8 cellular contexts compared by ENCODE assay signal in the genomic region with DNA sequence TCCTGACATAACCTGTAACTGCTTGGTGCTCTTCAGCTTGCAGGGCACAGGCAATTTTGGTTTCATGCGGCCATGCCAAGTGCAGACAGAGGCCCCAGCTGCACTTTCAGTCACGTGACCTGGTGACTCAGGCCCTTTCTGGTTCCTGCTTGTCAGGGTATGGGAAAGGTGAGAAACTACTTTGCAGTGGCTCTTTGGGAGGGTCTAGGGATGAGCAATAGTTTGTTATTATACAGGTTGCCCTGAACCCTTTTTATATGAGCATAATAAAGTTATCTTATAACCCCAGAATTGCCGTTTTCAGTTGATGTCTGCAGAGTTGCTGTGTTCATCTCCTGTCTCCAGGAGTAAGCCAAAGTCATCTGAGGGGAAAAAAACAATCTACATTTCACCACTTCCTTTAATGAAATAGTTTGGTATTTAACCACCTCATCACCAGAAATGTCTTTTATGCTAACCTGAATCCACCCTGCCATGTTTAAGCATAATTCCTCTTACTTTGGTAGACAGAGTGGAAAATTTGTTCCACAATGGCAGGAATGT. TPM values are rescaled to one million over a fixed set of nuclear protein-coding genes. Genes with fewer than 3 reads are reported as not detected.
DNase-seq lines count a peak whose midpoint lies in the region; ATAC-seq and TF ChIP-seq lines count a peak whose summit lies in the region.

No MANE protein-coding gene starts in this region.

- H2BK15ac ChIP-seq in mesenchymal stem cell (ENCODE audit: low read depth, poor library complexity, severe bottlenecking), result no peak overlapping the region

- H4K8ac ChIP-seq in mesenchymal stem cell (ENCODE audit: low read length), result peak overlapping the region; percentile 52

- H3K4ac ChIP-seq in mesenchymal stem cell (ENCODE audit: low read depth in 1 of 2, low read length in 2 of 2), result no peak overlapping the region

- DNase-seq in Karpas-422, result peak; percentile 61
- DNase-seq in cardiac fibroblast (ENCODE audit: low read depth in 2 of 2), result peak; percentile 80 to 86
- DNase-seq in mesenchymal stem cell, result peak; percentile 54
- DNase-seq in stimulated activated naive B cell treated with anti-CD40 and anti-IgM and Interleukin-4, amounts not matched to agents 10 μg/mL and 1 μg/mL and 100 μg/mL, for 72 hours, result peak; percentile 61
- no peak for DNase-seq in NCI-H1930 (lab: John Stamatoyannopoulos, UW)

- H2BK12ac ChIP-seq in mesenchymal stem cell (ENCODE audit: low read length in 2 of 2), result no peak overlapping the region

- H2AK5ac ChIP-seq in mesenchymal stem cell (ENCODE audit: low read length, severe bottlenecking), result no peak overlapping the region

- no peaks in the 10 kb centered on the region for H3K9me3 ChIP-seq in Karpas-422 (ENCODE audit: low read length)
- H3K9me3 ChIP-seq in mesenchymal stem cell (ENCODE audit: control insufficient read depth, low read length), result peaks cover 6% of the 10 kb centered on the region

- H3K4me3 Mint-ChIP-seq in stimulated activated naive B cell treated with anti-CD40 and anti-IgM and Interleukin-4, amounts not matched to agents 10 μg/mL and 1 μg/mL and 100 μg/mL, for 72 hours, result no peak overlapping the region

- H4K91ac ChIP-seq in mesenchymal stem cell (ENCODE audit: low read length), result no peak overlapping the region

- no peaks in the 10 kb centered on the region for H3K9me2 ChIP-seq in Karpas-422 (replicated peaks; ENCODE audit: insufficient read depth, low read length)

- no peak overlapping the region for H3K27ac Mint-ChIP-seq in stimulated activated naive B cell treated with anti-CD40 and anti-IgM and Interleukin-4, amounts not matched to agents 10 μg/mL and 1 μg/mL and 100 μg/mL, for 72 hours

- no peak overlapping the region for H3K18ac ChIP-seq in mesenchymal stem cell (ENCODE audit: low read depth in 1 of 2, low read length in 2 of 2)

- H2BK5ac ChIP-seq in mesenchymal stem cell (ENCODE audit: low read depth, low read length, poor library complexity, severe bottlenecking), result no peak overlapping the region

- H3K4me2 ChIP-seq in Karpas-422 (ENCODE audit: low read depth, low read length, poor library complexity, severe bottlenecking) (no peak overlapping the region), mesenchymal stem cell (ENCODE audit: low read length, poor library complexity, severe bottlenecking) (no peak overlapping the region)

- H3K23ac ChIP-seq in mesenchymal stem cell (ENCODE audit: low read length in 2 of 2), result no peak overlapping the region

- H2BK120ac ChIP-seq in mesenchymal stem cell (ENCODE audit: low read depth, low read length), result no peak overlapping the region

- H3K36me3 ChIP-seq in Karpas-422 (ENCODE audit: insufficient read depth, low read length) (no peaks in the 10 kb centered on the region), mesenchymal stem cell (ENCODE audit: control insufficient read depth in 1 of 2, insufficient read depth in 2 of 2, low read depth in 1 of 2, low read length in 2 of 2) (no peaks in the 10 kb centered on the region)

- no peaks in the 10 kb centered on the region for H3K9me3 Mint-ChIP-seq in stimulated activated naive B cell treated with anti-CD40 and anti-IgM and Interleukin-4, amounts not matched to agents 10 μg/mL and 1 μg/mL and 100 μg/mL, for 72 hours

- ATAC-seq in GM19452 (IDR thresholded peaks at IDR 0.05; ENCODE audit: unreplicated experiment) (peak; percentile 70), GM18858 (IDR thresholded peaks at IDR 0.05; ENCODE audit: unreplicated experiment) (no peak)
- ATAC-seq in activated CD4-positive, CD25-positive, alpha-beta regulatory T cell treated with anti-CD3 and anti-CD28 coated beads, Interleukin-2, amount 50 U/mL, for 24 hours, result peak; percentile 94 to 96
- ATAC-seq in stimulated activated naive B cell treated with anti-CD40 and anti-IgM and Interleukin-4, amounts not matched to agents 10 μg/mL and 1 μg/mL and 100 μg/mL, for 72 hours (replicated peaks), result peak; percentile 98

- peaks cover 6 to 18% of the 10 kb centered on the region in 2 donors for H3K4me1 Mint-ChIP-seq in stimulated activated naive B cell treated with anti-CD40 and anti-IgM and Interleukin-4, amounts not matched to agents 10 μg/mL and 1 μg/mL and 100 μg/mL, for 72 hours

- H3K4me3 ChIP-seq in Karpas-422 (ENCODE audit: low read length), result no peak overlapping the region
- no peak overlapping the region for H3K4me3 ChIP-seq in cardiac fibroblast (replicated peaks in 1 of 2; ENCODE audit: low read depth in 2 of 2, low read length in 2 of 2)
- H3K4me3 ChIP-seq in mesenchymal stem cell (ENCODE audit: insufficient read depth in 1 of 2, low read depth in 1 of 2, low read length in 2 of 2), result no peak overlapping the region

- H3K36me3 Mint-ChIP-seq in stimulated activated naive B cell treated with anti-CD40 and anti-IgM and Interleukin-4, amounts not matched to agents 10 μg/mL and 1 μg/mL and 100 μg/mL, for 72 hours, result no peaks in the 10 kb centered on the region

- H2AFZ ChIP-seq in Karpas-422 (ENCODE audit: low read length) (peak overlapping the region; percentile 76), mesenchymal stem cell (ENCODE audit: low read depth, low read length) (peak overlapping the region; percentile 15)

- H4K20me1 ChIP-seq in Karpas-422 (ENCODE audit: insufficient read depth, low read depth, low read length), result no peaks in the 10 kb centered on the region

- H3K4me1 ChIP-seq in Karpas-422 (ENCODE audit: low read length) (peaks cover 17% of the 10 kb centered on the region), mesenchymal stem cell (ENCODE audit: control insufficient read depth, insufficient read depth, low read depth, low read length) (peaks cover 4% of the 10 kb centered on the region)

- no peak for TF ChIP-seq CTCF in cardiac fibroblast (IDR thresholded peaks at IDR 0.05; ENCODE audit: low read depth, low read length)

- no peaks in the 10 kb centered on the region for H3K27me3 ChIP-seq in Karpas-422 (ENCODE audit: low read length)
- H3K27me3 ChIP-seq in mesenchymal stem cell (ENCODE audit: control insufficient read depth in 1 of 2, insufficient read depth in 1 of 2, low read length in 2 of 2), result no peaks in the 10 kb centered on the region

- peaks cover 9 to 14% of the 10 kb centered on the region in 2 donors for H3K27me3 Mint-ChIP-seq in stimulated activated naive B cell treated with anti-CD40 and anti-IgM and Interleukin-4, amounts not matched to agents 10 μg/mL and 1 μg/mL and 100 μg/mL, for 72 hours

- H3K79me1 ChIP-seq in mesenchymal stem cell (replicated peaks; ENCODE audit: low read length, poor library complexity, severe bottlenecking), result no peaks in the 10 kb centered on the region

- H3K27ac ChIP-seq in Karpas-422 (ENCODE audit: low read length) (no peak overlapping the region), mesenchymal stem cell (ENCODE audit: low read length, poor library complexity, severe bottlenecking) (peak overlapping the region; percentile 23)

- no peak overlapping the region for H3K9ac ChIP-seq in Karpas-422 (ENCODE audit: low read length)
- no peak overlapping the region for H3K9ac ChIP-seq in mesenchymal stem cell (ENCODE audit: low read length)

- WGBS in mesenchymal stem cell, result 63% methylated on average over 3 of the region's 3 CpGs

- H3K14ac ChIP-seq in mesenchymal stem cell (ENCODE audit: low read length in 2 of 2), result no peak overlapping the region

- H3K79me2 ChIP-seq in Karpas-422 (ENCODE audit: low read length), result no peaks in the 10 kb centered on the region

RNA-seq across cellular contexts. Expression of gene EMP1, which starts 30.9 kb away (rescaled TPM):
- not detected in 2 replicates for total RNA-seq in Karpas-422 (2014; rRNA removed; shearing (Covaris generic); ENCODE audit: low replicate concordance)
- polyA plus RNA-seq in mesenchymal stem cell (2013, experiment 1 of 2), result 110 TPM
- polyA plus RNA-seq in mesenchymal stem cell (2013, experiment 2 of 2), result 171 TPM

Comparison
In these comparisons a context has a peak if more than half of its experiments do, and no peak if none do; other contexts are left out.
1. DNase-seq: peak in Karpas-422 (single experiment), cardiac fibroblast (2 of 2), mesenchymal stem cell (single experiment) and stimulated activated naive B cell treated with anti-CD40 and anti-IgM and Interleukin-4, amounts not matched to agents 10 μg/mL and 1 μg/mL and 100 μg/mL, for 72 hours (single experiment); none in NCI-H1930 (0 of 2).